ENCODE assay signal across 26 cellular contexts in the genomic region with DNA sequence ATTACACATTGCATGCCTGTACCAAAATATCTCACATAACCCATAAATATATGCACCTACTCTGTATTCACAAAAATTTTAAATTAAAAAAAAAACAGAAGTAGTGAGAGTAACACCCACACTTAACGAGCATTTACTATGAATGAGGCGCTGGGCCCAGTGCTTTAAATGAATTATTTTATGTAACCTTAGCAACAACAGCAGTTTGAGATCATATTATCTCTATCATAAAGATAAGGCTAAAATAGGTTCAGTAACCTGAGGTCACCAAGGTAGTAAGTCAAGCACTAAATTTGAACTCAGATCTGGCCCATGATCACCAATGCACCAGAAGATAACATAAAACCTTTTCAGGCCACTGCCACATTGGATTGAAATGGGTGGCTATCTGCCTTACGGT. TPM values are rescaled to one million over a fixed set of nuclear protein-coding genes. Genes with fewer than 3 reads are reported as not detected.
"Had no signal": no experiment of that assay in that cellular context is flagged by ENCODE, and none has a peak within 500 bp of the region (broad histone marks: within the 10 kb centered on the region; RNA-seq: fewer than 3 reads in every experiment).

No MANE protein-coding gene starts in this region.

- H3K36me3 ChIP-seq: stomach, suprapubic skin, thoracic aorta, thyroid gland, tibial artery, tibial nerve, transverse colon, upper lobe of left lung, upper lobe of right lung, uterus, vagina had no signal

- DNase-seq: stimulated activated CD4-positive, alpha-beta T cell treated with anti-CD3 and anti-CD28 coated beads, Interleukin-2, amount 100 ng/mL, for 48 hours; stimulated activated CD4-positive, alpha-beta T cell treated with anti-CD3 and anti-CD28 coated beads, Interleukin-4, amount 100 ng/mL, for 1 hour; stimulated activated CD4-positive, alpha-beta T cell treated with anti-CD3 and anti-CD28 coated beads, Interleukin-4, amount 100 ng/mL, for 24 hours; stimulated activated CD4-positive, alpha-beta T cell treated with anti-CD3 and anti-CD28 coated beads, Interleukin-4, amount 100 ng/mL, for 4 hours; stimulated activated CD8-positive, alpha-beta memory T cell treated with anti-CD3 and anti-CD28 coated beads, Interleukin-4, amount 100 ng/mL, for 48 hours; stimulated activated naive B cell treated with anti-CD40 and anti-IgM and Interleukin-4, amounts not matched to agents 10 μg/mL and 1 μg/mL and 100 μg/mL, for 72 hours; stimulated activated naive CD4-positive, alpha-beta T cell; stimulated activated naive CD4-positive, alpha-beta T cell treated with Interleukin-2 at 50 U/mL for 16 hours; stimulated activated naive CD8-positive, alpha-beta T cell treated with anti-CD3 and anti-CD28 coated beads, Interleukin-15, amount 100 ng/mL, for 72 hours; stimulated activated naive CD8-positive, alpha-beta T cell treated with anti-CD3 and anti-CD28 coated beads, Interleukin-15, Interleukin-2, amounts not matched to agents 100 U/mL and 50 U/mL, for 24 hours; stomach; substantia nigra; testis; thyroid gland; tibial artery; transverse colon; trophoblast cell; upper lobe of left lung; upper lobe of right lung; uterus had no signal

- H3K9me3 ChIP-seq: stomach, suprapubic skin, testis, thoracic aorta, thyroid gland, upper lobe of left lung, upper lobe of right lung, uterus, vagina had no signal

- ATAC-seq: stimulated activated effector memory CD8-positive, alpha-beta T cell treated with anti-CD3 and anti-CD28 coated beads, Interleukin-12 subunit alpha, Interleukin-12 subunit beta, amount 100 ng/mL, for 72 hours; stimulated activated memory B cell treated with anti-CD40 and anti-IgM and Interleukin-4, amounts not matched to agents 10 μg/mL and 1 μg/mL and 100 μg/mL, for 72 hours; stimulated activated naive B cell treated with anti-CD40 and anti-IgM and Interleukin-4, amounts not matched to agents 10 μg/mL and 1 μg/mL and 100 μg/mL, for 72 hours; stimulated activated naive CD8-positive, alpha-beta T cell treated with anti-CD3 and anti-CD28 coated beads, Interleukin-15, amount 100 ng/mL, for 72 hours; stimulated activated naive CD8-positive, alpha-beta T cell treated with anti-CD3 and anti-CD28 coated beads, Interleukin-15, Interleukin-2, amounts not matched to agents 100 U/mL and 50 U/mL, for 24 hours; upper lobe of right lung had no signal

- H3K4me3 ChIP-seq: stomach, suprapubic skin, testis, thoracic aorta, thyroid gland, tibial artery, tibial nerve, transverse colon, upper lobe of left lung, upper lobe of right lung, uterus, vagina had no signal

- H3K4me1 ChIP-seq: suprapubic skin, testis, thyroid gland, tibial artery, tibial nerve, upper lobe of right lung, uterus, vagina had no signal

RNA-seq across cellular contexts. Expression of gene PROM1, which starts 5.3 kb away (rescaled TPM):
- total RNA-seq: tibial nerve, vagina had no signal
